Comparison of ENCODE assay signal across 8 cellular contexts in genomic region chr3:39180546-39181346, GRCh38. TPM values are rescaled to one million over a fixed set of nuclear protein-coding genes. Genes with fewer than 3 reads are reported as not detected.
DNase-seq lines count a peak whose midpoint lies in the region; ATAC-seq, FAIRE-seq and TF ChIP-seq lines count a peak whose summit lies in the region.

No MANE protein-coding gene starts in this region.

- FAIRE-seq in GM12891 (lab: Jason Lieb, UNC): peak; percentile 89

- WGBS in aorta, 2 donors: 3 to 8% methylated on average over 18 to 64 of the region's 64 CpGs

- no peaks in the 10 kb centered on the region for H3K36me3 ChIP-seq in aorta (ENCODE audit: control insufficient read depth in 1 of 2, insufficient read depth in 2 of 2, low read length in 1 of 2)

- H3K4me3 ChIP-seq in aorta (ENCODE audit: low read length in 2 of 2): no peak overlapping the region

- DNase-seq in GM12891 (ENCODE audit: insufficient read length, low spot score) (peak; percentile 96), NCI-H146 (lab: John Stamatoyannopoulos, UW) (peak; percentile 88), T-helper 22 cell (ENCODE audit: low read depth) (peak; percentile 87), anterior cingulate cortex (lab: John Stamatoyannopoulos, UW) (peak in 50 of 58 donors; percentile 20 to 85 (median 61)), hippocampal formation (lab: John Stamatoyannopoulos, UW) (peak; percentile 32 to 42), renal cortical epithelial cell (ENCODE audit: low read depth) (peak; percentile 63), aorta (peak; percentile 94 to 97)

- TF ChIP-seq POLR2A in GM12891 (IDR thresholded peaks at IDR 0.05; ENCODE audit: low read depth, low read length): no peak

- peak overlapping the region in 1 of 2 donors; percentile 78 for H3K27ac ChIP-seq in aorta (ENCODE audit: low read depth in 1 of 2, low read length in 2 of 2)

- ATAC-seq in HG02840 (IDR thresholded peaks at IDR 0.05; ENCODE audit: low FRiP score, unreplicated experiment) (peak; percentile 76), aorta (ENCODE audit: low FRiP score) (peak; percentile 91)

- intact Hi-C loops in aorta (cut with DNase I): loop anchor here (5.0 to 10.0 kb wide), 3 partner anchors 46 to 204 kb away; partner anchors contain the start of genes GORASP1 (in 1 of the 2), SLC25A38 (in 1 of the 2) and TTC21A (in 1 of the 2)

- peaks cover 0 to 7% of the 10 kb centered on the region in 2 donors for H3K4me1 ChIP-seq in aorta (ENCODE audit: control insufficient read depth in 1 of 2, insufficient read depth in 2 of 2, low read length in 2 of 2)

- H3K27me3 ChIP-seq in aorta (ENCODE audit: control insufficient read depth in 1 of 2, insufficient read depth in 2 of 2, low read length in 1 of 2): no peaks in the 10 kb centered on the region

- H3K9me3 ChIP-seq in aorta (ENCODE audit: control insufficient read depth, low read length): no peaks in the 10 kb centered on the region

TF ChIP-seq in GM12891, 5 proteins besides CTCF, POLR2A, EP300 and RAD21:
- TF ChIP-seq SPI1 (IDR thresholded peaks at IDR 0.05; ENCODE audit: low read depth, low read length): no peak
- TF ChIP-seq TAF1 (IDR thresholded peaks at IDR 0.05; ENCODE audit: low read depth, low read length): no peak
- TF ChIP-seq PAX5 (IDR thresholded peaks at IDR 0.05; ENCODE audit: insufficient read depth, low read length, severe bottlenecking): no peak
TF ChIP-seq in GM12891: peak in this region for 0.

RNA-seq across cellular contexts. Expression of gene XIRP1, which starts 11.6 kb away (rescaled TPM):
- 0.14 TPM for polyA plus RNA-seq in GM12891 (2012; ENCODE audit: low read depth, missing spikeins)
- total RNA-seq in renal cortical epithelial cell (not detected in 2 replicates), aorta (under 1 TPM in 1 of 2 donors, not detected in 1; 0.19 TPM)
- polyA plus RNA-seq in aorta: under 1 TPM; 0.13 to 0.75 TPM

RNA-seq across cellular contexts. Expression of gene CSRNP1, which starts 27.4 kb away (rescaled TPM):
- polyA plus RNA-seq in GM12891 (2012; ENCODE audit: low read depth, missing spikeins): 20.2 TPM
- total RNA-seq in renal cortical epithelial cell (12.3 and 16.1 TPM in 2 replicates), aorta (100 to 1,000 TPM in 1 of 2 donors, 10 to 100 TPM in 1; 41.9 to 117 TPM)
- 10 to 100 TPM; 15.8 to 27.3 TPM for polyA plus RNA-seq in aorta

Comparison
In these comparisons a context has a peak if more than half of its experiments do, and no peak if none do; other contexts are left out.
1. DNase-seq: peak in every context shown above with its lines; median percentile 96 in GM12891; 96 in aorta; 88 in NCI-H146; 87 in T-helper 22 cell; 63 in renal cortical epithelial cell; 61 in anterior cingulate cortex; 37 in hippocampal formation.